Comparison of ENCODE assay signal across 8 cellular contexts in the genomic region with DNA sequence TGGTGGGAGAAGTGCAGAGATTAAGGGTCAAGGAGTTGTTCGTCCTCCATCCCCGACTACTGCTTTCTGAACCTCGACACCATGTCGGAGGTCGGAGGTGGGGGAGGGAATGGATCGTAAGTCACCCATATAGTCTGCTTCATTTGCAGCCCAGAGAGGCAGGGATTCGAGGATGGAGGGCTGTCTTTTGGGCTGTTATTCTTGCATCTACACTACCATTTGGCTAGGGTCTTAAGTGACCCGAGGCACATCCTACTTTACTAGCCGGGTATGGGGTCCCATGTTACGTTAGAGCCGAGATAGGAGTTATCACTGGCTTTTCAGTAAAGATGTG. TPM values are rescaled to one million over a fixed set of nuclear protein-coding genes. Genes with fewer than 3 reads are reported as not detected.
DNase-seq lines count a peak whose midpoint lies in the region; ATAC-seq and TF ChIP-seq lines count a peak whose summit lies in the region.

No MANE protein-coding gene starts in this region.

- peaks cover 64 to 71% (median 69%) of the 10 kb centered on the region in 3 donors for H3K4me1 Mint-ChIP-seq in T-cell

- H3K4me3 ChIP-seq in skeletal muscle cell (ENCODE audit: low read depth, low read length) = peak overlapping the region; percentile 75

- H3K27ac Mint-ChIP-seq in T-cell = peak overlapping the region; percentile 69 to 75

- H3K4me3 Mint-ChIP-seq in T-cell = peak overlapping the region; percentile 86 to 94 (median 92)

- TF ChIP-seq CTCF in foreskin keratinocyte (conservative IDR thresholded peaks at IDR 0.05) = no peak

- POLR2A ChIA-PET in T-cell (lab: Charles Lee) = no interaction called here

- peaks cover 18% of the 10 kb centered on the region for H3K36me3 Mint-ChIP-seq in T-cell

- no peaks in the 10 kb centered on the region for H3K27me3 ChIP-seq in foreskin keratinocyte

- no peaks in the 10 kb centered on the region for H3K4me1 ChIP-seq in foreskin keratinocyte

- H3K27ac ChIP-seq in foreskin keratinocyte = peak overlapping the region; percentile 60

- no peaks in the 10 kb centered on the region for H3K9me3 Mint-ChIP-seq in T-cell

- intact Hi-C loops in posterior vena cava (cut with DNase I) = no loop called here

- ATAC-seq in GM19023 (IDR thresholded peaks at IDR 0.05; ENCODE audit: unreplicated experiment) (peak; percentile 34), T-cell (replicated peaks in 1 of 4) (no peak), foreskin keratinocyte (no peak)

- CTCF ChIA-PET in T-cell (lab: Charles Lee) = interaction anchor here in 1 of 2 donors (0.9 kb wide), 1 partner anchor 27 kb away, joined by 3 read pairs; the partner anchor contains the start of gene DEDD

- DNase-seq in T-cell (no peak), foreskin keratinocyte (no peak), skeletal muscle cell (ENCODE audit: low read depth) (no peak), NCI-H524 treated with DMSO at 0.1 percent for 48 hours (lab: John Stamatoyannopoulos, UW) (no peak), activated gamma-delta T cell treated with Interleukin-2 at 50 U/mL for 16 hours (no peak), posterior vena cava (ENCODE audit: low spot score) (no peak), middle frontal gyrus (ENCODE audit: extremely low spot score, low spot score) (no peak)

- no peaks in the 10 kb centered on the region for H3K27me3 Mint-ChIP-seq in T-cell

RNA-seq across cellular contexts. Expression of gene USP21, which starts 0.6 kb away (rescaled TPM):
- 10 to 100 TPM; 37.4 to 69.0 (median 59.5) TPM for total RNA-seq in T-cell
- total RNA-seq in foreskin keratinocyte = 12.2 and 14.1 TPM in 2 replicates
- polyA plus RNA-seq in foreskin keratinocyte = 19.9 and 22.2 TPM in 2 replicates
- total RNA-seq in posterior vena cava = 10 to 100 TPM; 12.9 to 20.8 TPM

RNA-seq across cellular contexts. Expression of gene UFC1, which starts 6.1 kb away (rescaled TPM):
- total RNA-seq in T-cell (100 to 1,000 TPM in 2 of 5 donors, 10 to 100 TPM in 3; 82.9 to 109 (median 93.8) TPM), foreskin keratinocyte (53.2 and 53.6 TPM in 2 replicates), posterior vena cava (10 to 100 TPM; 54.8 to 63.0 TPM)
- polyA plus RNA-seq in foreskin keratinocyte = 69.9 and 74.7 TPM in 2 replicates

RNA-seq across cellular contexts. Expression of gene PPOX, which starts 6.3 kb away (rescaled TPM):
- total RNA-seq in T-cell (10 to 100 TPM; 38.3 to 85.4 (median 69.2) TPM), foreskin keratinocyte (16.1 and 17.1 TPM in 2 replicates), posterior vena cava (10 to 100 TPM; 15.0 to 16.8 TPM)
- 15.6 and 16.1 TPM in 2 replicates for polyA plus RNA-seq in foreskin keratinocyte

RNA-seq across cellular contexts. Expression of gene B4GALT3, which starts 17.4 kb away (rescaled TPM):
- total RNA-seq in T-cell (10 to 100 TPM; 48.4 to 77.8 (median 69.3) TPM), foreskin keratinocyte (27.3 and 28.8 TPM in 2 replicates), posterior vena cava (10 to 100 TPM; 12.7 to 17.3 TPM)
- 26.3 and 30.4 TPM in 2 replicates for polyA plus RNA-seq in foreskin keratinocyte

RNA-seq across cellular contexts. Expression of gene DEDD, which starts 27.4 kb away (rescaled TPM):
- total RNA-seq in T-cell (10 to 100 TPM; 34.3 to 43.6 (median 40.6) TPM), foreskin keratinocyte (28.0 and 30.4 TPM in 2 replicates), posterior vena cava (10 to 100 TPM; 32.1 to 35.8 TPM)
- 32.5 and 33.5 TPM in 2 replicates for polyA plus RNA-seq in foreskin keratinocyte
